15 cellular contexts compared by ENCODE assay signal in the genomic region with DNA sequence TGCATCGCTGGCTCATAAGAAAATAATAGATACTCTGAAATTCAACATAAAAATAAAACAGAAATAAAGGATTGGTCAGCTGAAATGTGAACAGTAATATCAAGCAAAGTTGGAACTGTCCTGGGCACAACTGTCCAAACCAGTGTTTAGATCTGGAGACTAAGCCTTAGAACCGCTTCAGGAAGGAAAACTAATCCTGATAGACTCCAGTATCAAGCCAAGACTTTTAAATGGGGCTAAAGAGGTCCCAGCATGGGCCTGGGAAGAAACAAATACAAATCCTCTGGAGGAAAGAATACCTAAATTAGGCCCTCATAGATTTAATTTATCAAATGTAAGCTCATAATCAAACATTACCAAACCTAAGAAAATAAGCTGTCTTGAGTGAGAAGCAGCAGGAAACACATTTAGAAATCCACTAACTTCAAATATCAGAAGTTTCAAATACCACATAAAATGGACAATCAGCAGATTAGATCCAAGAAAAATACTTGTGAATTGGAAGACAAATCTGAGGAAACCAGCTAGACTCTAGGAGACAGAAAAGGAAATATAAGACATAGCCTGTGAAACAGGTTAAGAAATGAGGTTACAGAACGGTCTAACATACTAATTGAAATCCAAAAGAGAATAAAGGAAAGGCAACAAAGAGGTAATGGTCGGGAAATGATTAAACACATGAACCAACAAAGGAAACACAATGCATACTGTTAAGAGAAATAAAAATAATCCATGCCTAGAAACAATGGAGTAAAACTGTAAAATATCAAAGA. TPM values are rescaled to one million over a fixed set of nuclear protein-coding genes. Genes with fewer than 3 reads are reported as not detected.
DNase-seq lines count a peak whose midpoint lies in the region; ATAC-seq and TF ChIP-seq lines count a peak whose summit lies in the region.
"Had no signal": no experiment of that assay in that cellular context is flagged by ENCODE, and none has a peak within 500 bp of the region (broad histone marks: within the 10 kb centered on the region; RNA-seq: fewer than 3 reads in every experiment).

No MANE protein-coding gene starts in this region.

- ATAC-seq in Right ventricle myocardium superior (ENCODE audit: poor library complexity) (no peak), PC-3 (no peak), right lobe of liver (no peak)

- H3K27me3 ChIP-seq in left ventricle myocardium inferior (ENCODE audit: low read depth), result no peaks in the 10 kb centered on the region
- H3K27me3 ChIP-seq in PC-3 (ENCODE audit: low read length), result no peaks in the 10 kb centered on the region
- H3K27me3 ChIP-seq in endodermal cell (ENCODE audit: control insufficient read depth, insufficient read depth, low read length, poor library complexity, severe bottlenecking), result no peaks in the 10 kb centered on the region
- no peaks in the 10 kb centered on the region for H3K27me3 ChIP-seq in right lobe of liver

- DNase-seq in left ventricle myocardium inferior (no peak), Right ventricle myocardium superior (no peak), PC-3 (no peak), endodermal cell (no peak), pulmonary artery endothelial cell (ENCODE audit: low read depth, low spot score) (peak; percentile 49), right lobe of liver (no peak), HEK293T (ENCODE audit: extremely low spot score) (no peak)
- DNase-seq: CD4-positive, CD25-positive, alpha-beta regulatory T cell; DMS53; NCI-H187 treated with DMSO at 0.1 percent for 48 hours; NCI-H526 treated with DMSO at 0.1 percent for 48 hours; PC-9 had no signal

- no peaks in the 10 kb centered on the region for H3K27me3 Mint-ChIP-seq in endodermal cell (ENCODE audit: insufficient read depth)
- H3K27me3 Mint-ChIP-seq: IgD-negative memory B cell had no signal

- TSS peak; percentile 8 for BruUV-seq in PC-3 (replicated peaks; lab: Mats Ljungman, UMichigan)

- TF ChIP-seq POLR2A in right lobe of liver (IDR thresholded peaks at IDR 0.05), result no peak

- H2AFZ ChIP-seq in PC-3 (ENCODE audit: low read length), result no peak overlapping the region
- H2AFZ ChIP-seq: PC-9 had no signal

- H3K4me1 Mint-ChIP-seq in endodermal cell, result peaks cover 59% of the 10 kb centered on the region

- no peaks in the 10 kb centered on the region for H3K9me3 Mint-ChIP-seq in endodermal cell

- no peak for TF ChIP-seq CTCF in left ventricle myocardium inferior (IDR thresholded peaks at IDR 0.05; ENCODE audit: borderline replicate concordance)
- no peak for TF ChIP-seq CTCF in PC-3 (conservative IDR thresholded peaks at IDR 0.05; ENCODE audit: low read depth, low read length)
- TF ChIP-seq CTCF in endodermal cell (conservative IDR thresholded peaks at IDR 0.05), result no peak
- TF ChIP-seq CTCF in right lobe of liver (IDR thresholded peaks at IDR 0.05), result no peak

- CTCF ChIA-PET in PC-3 (lab: Charles Lee), result no interaction called here
- CTCF ChIA-PET in HEK293T (lab: Yijun Ruan, JAX), result no interaction called here

- H3K9ac ChIP-seq in PC-3 (ENCODE audit: low read length) (no peak overlapping the region), endodermal cell (ENCODE audit: extremely low read depth, low read length, poor library complexity, severe bottlenecking) (no peak overlapping the region)

- H3K27ac ChIP-seq in left ventricle myocardium inferior (replicated peaks) (peak overlapping the region; percentile 1), PC-3 (ENCODE audit: low read length) (no peak overlapping the region), endodermal cell (ENCODE audit: low read depth, low read length) (no peak overlapping the region), right lobe of liver (no peak overlapping the region)
- H3K27ac ChIP-seq: HL-60, PC-9 had no signal

- no peak overlapping the region for H3K4me2 ChIP-seq in PC-3 (ENCODE audit: low read length)
- H3K4me2 ChIP-seq: PC-9 had no signal

- POLR2A ChIA-PET in PC-3 (lab: Charles Lee; ENCODE audit: unreplicated experiment), result no interaction called here
- POLR2A ChIA-PET in HEK293T (lab: Yijun Ruan, JAX), result no interaction called here

- H3K36me3 Mint-ChIP-seq in endodermal cell (ENCODE audit: low read depth), result peaks cover 18% of the 10 kb centered on the region

- H3K36me3 ChIP-seq in left ventricle myocardium inferior (peaks cover 34% of the 10 kb centered on the region), PC-3 (ENCODE audit: low read depth, low read length) (peaks cover 25% of the 10 kb centered on the region), endodermal cell (ENCODE audit: control insufficient read depth, insufficient read depth, low read length) (peaks cover 31% of the 10 kb centered on the region), right lobe of liver (peaks cover 0 to 12% (median under 1%) of the 10 kb centered on the region in 4 donors)

- no peaks in the 10 kb centered on the region for H3F3A ChIP-seq in PC-3 (ENCODE audit: low read length, unreplicated experiment)

- H3K4me3 ChIP-seq in left ventricle myocardium inferior (no peak overlapping the region), PC-3 (ENCODE audit: low read length) (no peak overlapping the region), endodermal cell (ENCODE audit: low read length) (peak overlapping the region; percentile 48), right lobe of liver (no peak overlapping the region)
- H3K4me3 ChIP-seq: HAP-1, PC-9 had no signal

- peaks cover 48% of the 10 kb centered on the region for H3K79me2 ChIP-seq in PC-3 (ENCODE audit: low read length)

- no peaks in the 10 kb centered on the region; the same call in 1 of the 2 replicates for H4K20me1 ChIP-seq in PC-3 (ENCODE audit: low read length)

- H3K4me1 ChIP-seq in left ventricle myocardium inferior, result peaks cover 74% of the 10 kb centered on the region
- H3K4me1 ChIP-seq in PC-3 (ENCODE audit: insufficient read depth, low read length), result no peaks in the 10 kb centered on the region
- H3K4me1 ChIP-seq in endodermal cell (ENCODE audit: control insufficient read depth, insufficient read depth, low read length), result peaks cover 10% of the 10 kb centered on the region
- peaks cover 0 to 8% (median 0%) of the 10 kb centered on the region in 4 donors for H3K4me1 ChIP-seq in right lobe of liver

- no peaks in the 10 kb centered on the region for H3K9me2 ChIP-seq in PC-3 (replicated peaks; ENCODE audit: low read length)

- H3K4me3 Mint-ChIP-seq in endodermal cell, result peak overlapping the region; percentile 19
- H3K4me3 Mint-ChIP-seq: CD4-positive, CD25-positive, alpha-beta regulatory T cell had no signal

- H3K9me3 ChIP-seq in left ventricle myocardium inferior (replicated peaks) (no peaks in the 10 kb centered on the region), PC-3 (ENCODE audit: low read length) (no peaks in the 10 kb centered on the region), endodermal cell (ENCODE audit: control insufficient read depth, low read length) (no peaks in the 10 kb centered on the region), right lobe of liver (no peaks in the 10 kb centered on the region)
- H3K9me3 ChIP-seq: HAP-1 had no signal

- peak overlapping the region; percentile 74 for H3K27ac Mint-ChIP-seq in endodermal cell
- H3K27ac Mint-ChIP-seq: CD4-positive, CD25-positive, alpha-beta regulatory T cell had no signal

- 75 to 76% methylated on average over 3 of the region's 4 CpGs for WGBS in endodermal cell (ENCODE audit: insufficient coverage in 1 of 2, insufficient read length in 1 of 2), 2 experiments
- WGBS in right lobe of liver (ENCODE audit: insufficient coverage, low coverage, low lambda C conversion rate, missing lambda C conversion rate), result 85% methylated on average over 4 of the region's 4 CpGs

- intact Hi-C loops in left ventricle myocardium inferior (cut with micrococcal nuclease) (no loop called here), Right ventricle myocardium superior (cut with DNase I) (no loop called here), PC-3 (cut with micrococcal nuclease) (no loop called here), right lobe of liver (cut with DNase I) (no loop called here)

TF ChIP-seq in HEK293T, 16 proteins besides CTCF, POLR2A, EP300 and RAD21:
- TF ChIP-seq LEF1 (IDR thresholded peaks at IDR 0.05; ENCODE audit: borderline replicate concordance) (no peak), SUZ12 (IDR thresholded peaks at IDR 0.05) (no peak), FOXM1 (IDR thresholded peaks at IDR 0.05; ENCODE audit: borderline replicate concordance) (no peak), BHLHE40 (IDR thresholded peaks at IDR 0.05; ENCODE audit: borderline replicate concordance) (no peak), NFRKB (IDR thresholded peaks at IDR 0.05) (no peak), FOXA1 (IDR thresholded peaks at IDR 0.05) (no peak), FOXK2 (IDR thresholded peaks at IDR 0.05) (no peak), HDGF (IDR thresholded peaks at IDR 0.05; ENCODE audit: borderline replicate concordance) (no peak), TARDBP (IDR thresholded peaks at IDR 0.05) (no peak), CTBP1 (IDR thresholded peaks at IDR 0.05; ENCODE audit: borderline replicate concordance) (no peak), ELF4 (IDR thresholded peaks at IDR 0.05) (no peak), ZNF384 (IDR thresholded peaks at IDR 0.05) (no peak)
- TF ChIP-seq, protein P1, sequence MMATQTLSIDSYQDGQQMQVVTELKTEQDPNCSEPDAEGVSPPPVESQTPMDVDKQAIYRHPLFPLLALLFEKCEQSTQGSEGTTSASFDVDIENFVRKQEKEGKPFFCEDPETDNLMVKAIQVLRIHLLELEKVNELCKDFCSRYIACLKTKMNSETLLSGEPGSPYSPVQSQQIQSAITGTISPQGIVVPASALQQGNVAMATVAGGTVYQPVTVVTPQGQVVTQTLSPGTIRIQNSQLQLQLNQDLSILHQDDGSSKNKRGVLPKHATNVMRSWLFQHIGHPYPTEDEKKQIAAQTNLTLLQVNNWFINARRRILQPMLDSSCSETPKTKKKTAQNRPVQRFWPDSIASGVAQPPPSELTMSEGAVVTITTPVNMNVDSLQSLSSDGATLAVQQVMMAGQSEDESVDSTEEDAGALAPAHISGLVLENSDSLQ (IDR thresholded peaks at IDR 0.05), result no peak

RNA-seq across cellular contexts. Expression of gene SCAF11, which starts 27.6 kb away (rescaled TPM):
- total RNA-seq in left ventricle myocardium inferior (90.7 TPM), Right ventricle myocardium superior (75.3 TPM), PC-3 (2014; rRNA removed) (75.7 and 92.0 TPM in 2 replicates), endodermal cell (100 to 1,000 TPM in 1 of 2 donors, 10 to 100 TPM in 1; 99.6 to 116 TPM), pulmonary artery endothelial cell (43.3 and 50.6 TPM in 2 replicates), right lobe of liver (10 to 100 TPM; 43.2 to 72.1 (median 61.4) TPM)
- 58.9 TPM for polyA plus RNA-seq in endodermal cell (2013, experiment 1 of 2)
- polyA plus RNA-seq in endodermal cell (2013, experiment 2 of 2), result 65.4 TPM
